8 cellular contexts compared by ENCODE assay signal in the genomic region with DNA sequence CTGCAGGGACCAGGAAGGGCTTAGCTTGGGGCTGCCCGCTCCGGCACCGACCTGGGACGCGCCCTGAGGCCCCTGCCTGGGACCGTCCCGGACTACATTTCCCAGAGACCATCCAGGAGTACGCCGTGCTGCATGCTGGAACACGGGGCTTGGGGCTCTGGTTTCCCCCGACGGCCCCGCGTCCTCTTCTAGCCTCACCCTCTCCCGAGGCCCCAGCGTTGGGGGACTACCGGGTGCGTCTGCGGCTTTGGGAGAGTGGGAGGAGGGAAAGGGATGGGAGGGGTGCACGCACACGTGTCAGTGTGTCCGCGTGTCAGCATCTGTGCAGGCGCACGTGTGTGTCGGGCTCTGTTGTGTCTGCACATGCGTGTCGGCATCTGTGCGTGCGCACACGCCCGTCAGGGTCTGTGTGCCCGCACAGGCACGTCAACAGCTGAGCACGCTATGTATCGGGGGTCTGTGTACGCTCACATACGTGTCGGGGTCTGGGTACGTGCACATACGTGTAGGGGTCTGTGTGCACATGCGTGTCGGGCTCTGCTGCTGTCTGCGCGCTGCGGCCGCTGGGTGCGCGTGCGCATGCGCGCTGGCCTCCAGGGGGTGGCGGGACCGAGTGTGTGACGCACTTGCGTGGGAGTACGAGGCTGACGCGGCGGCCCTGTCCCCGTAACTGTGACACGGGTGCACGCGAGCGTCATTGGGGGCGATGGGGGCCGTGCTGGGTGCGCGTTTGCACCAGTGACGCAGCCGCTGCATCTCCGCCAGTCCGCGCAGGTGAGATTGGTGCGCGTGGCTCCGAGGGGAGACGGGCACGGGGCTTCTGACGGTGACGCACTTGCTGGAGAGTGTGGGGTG. TPM values are rescaled to one million over a fixed set of nuclear protein-coding genes. Genes with fewer than 3 reads are reported as not detected.
DNase-seq lines count a peak whose midpoint lies in the region; ATAC-seq lines count a peak whose summit lies in the region.

Gene ZNF331 (plus strand): TSS at position 623 of the 855 bp plus-strand sequence. CDS start 31,232 bp downstream, outside the sequence.

- peaks cover 9% of the 10 kb centered on the region for H3K4me1 Mint-ChIP-seq in T-helper 17 cell

- peak within 1 kb of the TSS; percentile 93 for H3K4me3 Mint-ChIP-seq in T-helper 17 cell

- peak in 13 of 14 donors; percentile 22 to 85 (median 61) for DNase-seq in C1 segment of cervical spinal cord (lab: John Stamatoyannopoulos, UW)
- DNase-seq in HPDE6-E6E7 (ENCODE audit: extremely low spot score) = peak; percentile 49
- DNase-seq in T-helper 17 cell = peak; percentile 84 to 89 (median 86)
- peak; percentile 82 for DNase-seq in astrocyte of the hippocampus (ENCODE audit: low read depth, low spot score)
- peak; percentile 65 for DNase-seq in skeletal muscle cell (ENCODE audit: low read depth)
- no peak for DNase-seq in KBM-7

- H3K4me3 ChIP-seq in iPS-11a (ENCODE audit: low read depth, low read length) (peak within 1 kb of the TSS; percentile 49), skeletal muscle cell (ENCODE audit: low read depth, low read length) (peak within 1 kb of the TSS; percentile 70)

- H3K9me3 ChIP-seq in T-helper 17 cell (ENCODE audit: control insufficient read depth, low read length, poor library complexity, severe bottlenecking) = no peaks in the 10 kb centered on the region

- peak within 1 kb of the TSS; percentile 96 for H3K27ac Mint-ChIP-seq in T-helper 17 cell

- peaks cover 2% of the 10 kb centered on the region for H3K36me3 Mint-ChIP-seq in T-helper 17 cell (ENCODE audit: low read depth)

- in situ Hi-C loops in KBM-7 (cut with MboI; ENCODE audit: low pct_unique_long_range_greater_than_20kb, low sequenced_read_pairs) = no loop called here

- ATAC-seq in GM19395 (IDR thresholded peaks at IDR 0.05; ENCODE audit: unreplicated experiment) (peak; percentile 71), T-helper 17 cell (peak; percentile 85)

- H3K27me3 Mint-ChIP-seq in T-helper 17 cell = no peaks in the 10 kb centered on the region

RNA-seq across cellular contexts. Expression of gene ZNF331, which starts in this region (rescaled TPM):
- 100 to 1,000 TPM; 179 to 183 TPM for total RNA-seq in T-helper 17 cell
